In genomic region chr1:109704173-109704572, GRCh38 we compare ENCODE assay signal across 3 cellular contexts.
TF ChIP-seq lines count a peak whose summit lies in the region.

No MANE protein-coding gene starts in this region.

TF ChIP-seq in SK-N-SH, 30 proteins besides CTCF, POLR2A, EP300 and RAD21:
- no peak for TF ChIP-seq CHD2 (IDR thresholded peaks at IDR 0.05; ENCODE audit: low read length, partially characterized antibody)
- no peak for TF ChIP-seq EZH2phosphoT487 (IDR thresholded peaks at IDR 0.05; ENCODE audit: borderline replicate concordance, low read depth)
- no peak for TF ChIP-seq NFIC (IDR thresholded peaks at IDR 0.05; ENCODE audit: borderline replicate concordance)
- TF ChIP-seq TEAD4 (IDR thresholded peaks at IDR 0.05; ENCODE audit: borderline replicate concordance, insufficient read depth) = no peak
- TF ChIP-seq FOSL2 (IDR thresholded peaks at IDR 0.05; ENCODE audit: borderline replicate concordance, low read depth) = no peak
- no peak for TF ChIP-seq MEF2A (IDR thresholded peaks at IDR 0.05; ENCODE audit: borderline replicate concordance, low read depth)
- TF ChIP-seq POLR2AphosphoS5 (IDR thresholded peaks at IDR 0.05; ENCODE audit: low read depth, low read length) = no peak
- no peak for TF ChIP-seq RXRA (IDR thresholded peaks at IDR 0.05; ENCODE audit: borderline replicate concordance, low read depth)
- no peak for TF ChIP-seq SIN3A (IDR thresholded peaks at IDR 0.05; ENCODE audit: borderline replicate concordance, low read depth, low read length)
- TF ChIP-seq USF2 (IDR thresholded peaks at IDR 0.05; ENCODE audit: borderline replicate concordance, low read depth, low read length) = no peak
- TF ChIP-seq JUND (IDR thresholded peaks at IDR 0.05) = no peak
- TF ChIP-seq RCOR1 (IDR thresholded peaks at IDR 0.05; ENCODE audit: low read length) = no peak
- TF ChIP-seq SMC3 (IDR thresholded peaks at IDR 0.05; ENCODE audit: low read depth, low read length) = no peak

TF ChIP-seq in SK-N-SH treated with all-trans-retinoic acid at 6 μM for 48 hours, 23 proteins besides CTCF, POLR2A, EP300 and RAD21:
- no peak for TF ChIP-seq ZC3H10 (CRISPR knock-in tag; IDR thresholded peaks at IDR 0.05)
- TF ChIP-seq ISL1 (CRISPR knock-in tag; IDR thresholded peaks at IDR 0.05) = no peak
- TF ChIP-seq GLIS3 (CRISPR knock-in tag; IDR thresholded peaks at IDR 0.05) = no peak
- no peak for TF ChIP-seq CSDC2 (CRISPR knock-in tag; IDR thresholded peaks at IDR 0.05)
- TF ChIP-seq SNAI2 (CRISPR knock-in tag; IDR thresholded peaks at IDR 0.05) = no peak
- TF ChIP-seq TSHZ2 (CRISPR knock-in tag; IDR thresholded peaks at IDR 0.05) = no peak
- TF ChIP-seq, protein P1, sequence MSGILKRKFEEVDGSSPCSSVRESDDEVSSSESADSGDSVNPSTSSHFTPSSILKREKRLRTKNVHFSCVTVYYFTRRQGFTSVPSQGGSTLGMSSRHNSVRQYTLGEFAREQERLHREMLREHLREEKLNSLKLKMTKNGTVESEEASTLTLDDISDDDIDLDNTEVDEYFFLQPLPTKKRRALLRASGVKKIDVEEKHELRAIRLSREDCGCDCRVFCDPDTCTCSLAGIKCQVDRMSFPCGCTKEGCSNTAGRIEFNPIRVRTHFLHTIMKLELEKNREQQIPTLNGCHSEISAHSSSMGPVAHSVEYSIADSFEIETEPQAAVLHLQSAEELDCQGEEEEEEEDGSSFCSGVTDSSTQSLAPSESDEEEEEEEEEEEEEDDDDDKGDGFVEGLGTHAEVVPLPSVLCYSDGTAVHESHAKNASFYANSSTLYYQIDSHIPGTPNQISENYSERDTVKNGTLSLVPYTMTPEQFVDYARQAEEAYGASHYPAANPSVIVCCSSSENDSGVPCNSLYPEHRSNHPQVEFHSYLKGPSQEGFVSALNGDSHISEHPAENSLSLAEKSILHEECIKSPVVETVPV (CRISPR knock-in tag; IDR thresholded peaks at IDR 0.05) = no peak
- no peak for TF ChIP-seq ZNF565 (CRISPR knock-in tag; conservative IDR thresholded peaks at IDR 0.05; ENCODE audit: low read depth)
- TF ChIP-seq ZFP3 (CRISPR knock-in tag; IDR thresholded peaks at IDR 0.05) = no peak
- no peak for TF ChIP-seq ARNTL (CRISPR knock-in tag; IDR thresholded peaks at IDR 0.05; ENCODE audit: borderline replicate concordance, low read depth)
- no peak for TF ChIP-seq PPARA (CRISPR knock-in tag; IDR thresholded peaks at IDR 0.05; ENCODE audit: borderline replicate concordance)
- no peak for TF ChIP-seq ESRRG (CRISPR knock-in tag; IDR thresholded peaks at IDR 0.05)
- TF ChIP-seq RARB (CRISPR knock-in tag; IDR thresholded peaks at IDR 0.05) = no peak
- TF ChIP-seq ZNF8 (CRISPR knock-in tag; IDR thresholded peaks at IDR 0.05) = no peak

TF ChIP-seq in endothelial cell of umbilical vein, 7 proteins besides CTCF, POLR2A, EP300 and RAD21:
- no peak for TF ChIP-seq JUN (IDR thresholded peaks at IDR 0.05; ENCODE audit: borderline replicate concordance, insufficient read depth, insufficient read length, low read depth)
